Comparison of ENCODE assay signal across 12 cellular contexts in the genomic region with DNA sequence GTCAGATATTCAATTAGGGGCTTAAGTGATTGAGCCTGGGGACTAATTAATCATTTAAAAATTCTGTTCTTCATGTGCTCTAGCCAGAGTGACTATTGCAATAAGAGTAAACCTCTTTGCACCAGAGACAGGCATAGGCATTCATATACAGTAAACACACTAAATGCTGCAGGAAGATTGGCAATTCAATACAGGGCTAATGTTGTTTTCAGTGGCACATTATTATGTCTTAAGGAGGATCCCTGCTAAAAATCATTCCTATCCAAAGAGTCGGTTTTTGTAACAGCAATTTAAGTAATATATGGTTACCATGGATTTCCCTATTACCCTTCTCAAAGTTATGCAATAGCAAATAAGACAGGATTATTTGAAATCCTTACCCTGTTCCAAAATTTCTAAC. TPM values are rescaled to one million over a fixed set of nuclear protein-coding genes. Genes with fewer than 3 reads are reported as not detected.
DNase-seq lines count a peak whose midpoint lies in the region; ATAC-seq and TF ChIP-seq lines count a peak whose summit lies in the region.
"Had no signal": no experiment of that assay in that cellular context is flagged by ENCODE, and none has a peak within 500 bp of the region (broad histone marks: within the 10 kb centered on the region; RNA-seq: fewer than 3 reads in every experiment).

No MANE protein-coding gene starts in this region.

- H4K20me1 ChIP-seq in PC-9 (ENCODE audit: insufficient read depth) = no peaks in the 10 kb centered on the region

- no peak overlapping the region for H2AFZ ChIP-seq in PC-9

- H3K4me1 ChIP-seq in liver (ENCODE audit: control insufficient read depth in 4 of 4, insufficient read depth in 4 of 4, low read length in 3 of 4) (no peaks in the 10 kb centered on the region), stomach (peaks cover 0 to 36% (median 4%) of the 10 kb centered on the region in 4 donors), PC-9 (replicated peaks; ENCODE audit: insufficient read depth) (peaks cover 13% of the 10 kb centered on the region; the same call in 1 of the 2 replicates)

- DNase-seq in activated CD4-positive, alpha-beta T cell treated with anti-CD3 and anti-CD28 coated beads for 36 hours = no peak
- no peak for DNase-seq in activated CD4-positive, alpha-beta T cell treated with anti-CD3 and anti-CD28 coated beads for 1 hour
- no peak for DNase-seq in stomach
- no peak for DNase-seq in progenitor cell of endocrine pancreas (ENCODE audit: low spot score, unreplicated experiment)
- DNase-seq in PC-9 = no peak
- DNase-seq in GOT3 (lab: John Stamatoyannopoulos, UW) = no peak
- DNase-seq: activated T-cell treated with anti-CD3 and anti-CD28 coated beads, Interleukin-2, amount 50 U/mL, for 4 hours; DMS79 treated with DMSO at 0.1 percent for 48 hours; NCI-H2171 treated with DMSO at 0.1 percent for 48 hours had no signal

- H3K4me3 Mint-ChIP-seq in activated CD4-positive, alpha-beta T cell treated with anti-CD3 and anti-CD28 coated beads for 36 hours = peak overlapping the region; percentile 66
- H3K4me3 Mint-ChIP-seq in brain = peak overlapping the region in 4 of 5 experiments; percentile 51 to 83 (median 69)
- no peak overlapping the region for H3K4me3 Mint-ChIP-seq in progenitor cell of endocrine pancreas (ENCODE audit: low read depth)
- H3K4me3 Mint-ChIP-seq: central memory CD8-positive, alpha-beta T cell had no signal

- peak overlapping the region in 2 of 3 donors; percentile 15 to 33 for H3K4me3 ChIP-seq in liver (ENCODE audit: low read depth in 1 of 3, low read length in 3 of 3)
- peak overlapping the region; percentile 28 to 37 (median 34) for H3K4me3 ChIP-seq in stomach
- no peak overlapping the region for H3K4me3 ChIP-seq in PC-9

- H3K27ac Mint-ChIP-seq in activated CD4-positive, alpha-beta T cell treated with anti-CD3 and anti-CD28 coated beads for 36 hours = no peak overlapping the region
- H3K27ac Mint-ChIP-seq in brain = peak overlapping the region in 1 of 5 experiments; percentile 83
- H3K27ac Mint-ChIP-seq in progenitor cell of endocrine pancreas = no peak overlapping the region

- no peaks in the 10 kb centered on the region for H3F3A ChIP-seq in PC-9 (ENCODE audit: insufficient read depth, low read depth)

- H3K36me3 ChIP-seq in liver (ENCODE audit: control insufficient read depth in 4 of 4, insufficient read depth in 3 of 4, low read depth in 1 of 4, low read length in 3 of 4) (no peaks in the 10 kb centered on the region), stomach (no peaks in the 10 kb centered on the region), PC-9 (ENCODE audit: low read depth) (no peaks in the 10 kb centered on the region)

- H3K36me3 Mint-ChIP-seq in activated CD4-positive, alpha-beta T cell treated with anti-CD3 and anti-CD28 coated beads for 36 hours (ENCODE audit: low read depth) = no peaks in the 10 kb centered on the region
- no peaks in the 10 kb centered on the region for H3K36me3 Mint-ChIP-seq in brain
- no peaks in the 10 kb centered on the region for H3K36me3 Mint-ChIP-seq in progenitor cell of endocrine pancreas (ENCODE audit: insufficient read depth)

- H3K27ac ChIP-seq in liver (ENCODE audit: low read depth in 1 of 2, low read length in 2 of 2) = no peak overlapping the region
- H3K27ac ChIP-seq in stomach = peak overlapping the region in 3 of 5 donors; percentile 36 to 69 (median 40)
- no peak overlapping the region for H3K27ac ChIP-seq in PC-9

- BruUV-seq in PC-9 (replicated peaks; lab: Mats Ljungman, UMichigan) = no TSS peak

- H3K9ac ChIP-seq in liver (ENCODE audit: low read depth in 1 of 2, low read length in 2 of 2) = no peak overlapping the region

- no peak for TF ChIP-seq POLR2A in stomach (IDR thresholded peaks at IDR 0.05)

- no peak overlapping the region for H3K4me2 ChIP-seq in PC-9

- intact Hi-C loops in activated CD4-positive, alpha-beta T cell treated with anti-CD3 and anti-CD28 coated beads for 36 hours (cut with DNase I, micrococcal nuclease) = loop anchor here (1.0 to 5.0 kb wide), 4 partner anchors 45 to 355 kb away; a partner anchor contains a TSS
- intact Hi-C loops in stomach (cut with DNase I; ENCODE audit: low total_unique reads) (no loop called here), PC-9 (cut with micrococcal nuclease; ENCODE audit: unreplicated experiment) (loop anchor here (5.0 kb wide), 1 partner anchor 315 kb away; no protein-coding TSS in a partner anchor)

- WGBS in liver = 45% methylated on average over 1 of the region's 1 CpG
- 57 to 81% (median 69%) methylated on average over 1 of the region's 1 CpG for WGBS in stomach, 5 donors

- CTCF ChIA-PET in activated CD4-positive, alpha-beta T cell treated with anti-CD3 and anti-CD28 coated beads for 36 hours (lab: Charles Lee) = interaction anchor here (1.2 to 3.2 kb wide), 3 partner anchors 48 to 282 kb away, joined by 3 to 6 read pairs (median 4); no protein-coding TSS in a partner anchor
- CTCF ChIA-PET in PC-9 (lab: Charles Lee) = no interaction called here

- no peak for TF ChIP-seq RAD21 in liver (IDR thresholded peaks at IDR 0.05)

- H3K9me3 Mint-ChIP-seq in activated CD4-positive, alpha-beta T cell treated with anti-CD3 and anti-CD28 coated beads for 36 hours (ENCODE audit: low read depth) = no peaks in the 10 kb centered on the region
- no peaks in the 10 kb centered on the region for H3K9me3 Mint-ChIP-seq in brain
- no peaks in the 10 kb centered on the region for H3K9me3 Mint-ChIP-seq in progenitor cell of endocrine pancreas (ENCODE audit: low read depth)
- H3K9me3 Mint-ChIP-seq: activated T-cell treated with anti-CD3 and anti-CD28 coated beads, Interleukin-2, amount 50 U/mL, for 4 hours; central memory CD8-positive, alpha-beta T cell had no signal

- no peaks in the 10 kb centered on the region for H3K79me2 ChIP-seq in PC-9 (ENCODE audit: low read depth)

- no peaks in the 10 kb centered on the region for H3K9me3 ChIP-seq in liver (ENCODE audit: control insufficient read depth in 4 of 4, low read length in 3 of 4)
- H3K9me3 ChIP-seq in stomach = no peaks in the 10 kb centered on the region
- H3K9me3 ChIP-seq in PC-9 (ENCODE audit: insufficient read depth, low read depth) = no peaks in the 10 kb centered on the region

- POLR2A ChIA-PET in activated CD4-positive, alpha-beta T cell treated with anti-CD3 and anti-CD28 coated beads for 36 hours (lab: Charles Lee) = no interaction called here
- POLR2A ChIA-PET in PC-9 (lab: Charles Lee; ENCODE audit: unreplicated experiment) = no interaction called here

- H3K4me1 Mint-ChIP-seq in activated CD4-positive, alpha-beta T cell treated with anti-CD3 and anti-CD28 coated beads for 36 hours = peaks cover 31% of the 10 kb centered on the region
- H3K4me1 Mint-ChIP-seq in brain = peaks cover 10% of the 10 kb centered on the region
- H3K4me1 Mint-ChIP-seq in progenitor cell of endocrine pancreas (ENCODE audit: low read depth) = peaks cover 13% of the 10 kb centered on the region
- H3K4me1 Mint-ChIP-seq: central memory CD8-positive, alpha-beta T cell had no signal

- H3K27me3 ChIP-seq in liver (ENCODE audit: control insufficient read depth in 4 of 4, insufficient read depth in 4 of 4, low read length in 3 of 4) (no peaks in the 10 kb centered on the region), stomach (no peaks in the 10 kb centered on the region), PC-9 (ENCODE audit: insufficient read depth, low read depth) (no peaks in the 10 kb centered on the region)

- ATAC-seq in activated CD4-positive, alpha-beta T cell treated with anti-CD3 and anti-CD28 coated beads for 36 hours = no peak
- ATAC-seq: activated T-cell treated with anti-CD3 and anti-CD28 coated beads, Interleukin-2, amount 50 U/mL, for 4 hours had no signal

- no peaks in the 10 kb centered on the region for H3K9me2 ChIP-seq in PC-9 (ENCODE audit: insufficient read depth)

- no peaks in the 10 kb centered on the region for H3K27me3 Mint-ChIP-seq in activated CD4-positive, alpha-beta T cell treated with anti-CD3 and anti-CD28 coated beads for 36 hours
- no peaks in the 10 kb centered on the region for H3K27me3 Mint-ChIP-seq in brain
- H3K27me3 Mint-ChIP-seq in progenitor cell of endocrine pancreas = no peaks in the 10 kb centered on the region
- H3K27me3 Mint-ChIP-seq: central memory CD8-positive, alpha-beta T cell had no signal

- TF ChIP-seq EP300 in stomach (IDR thresholded peaks at IDR 0.05) = no peak

- TF ChIP-seq CTCF in brain (conservative IDR thresholded peaks at IDR 0.05) (no peak), liver (IDR thresholded peaks at IDR 0.05; ENCODE audit: low read depth, low read length, missing input control) (no peak), stomach (IDR thresholded peaks at IDR 0.05) (no peak), progenitor cell of endocrine pancreas (IDR thresholded peaks at IDR 0.05; ENCODE audit: unreplicated experiment) (no peak), PC-9 (conservative IDR thresholded peaks at IDR 0.05) (no peak)

TF ChIP-seq in liver, 16 proteins besides CTCF, POLR2A, EP300 and RAD21:
- no peak for TF ChIP-seq RXRA (IDR thresholded peaks at IDR 0.05)
- TF ChIP-seq NR2F2 (IDR thresholded peaks at IDR 0.05) = no peak
- no peak for TF ChIP-seq HNF4A (conservative IDR thresholded peaks at IDR 0.05)
- TF ChIP-seq, protein P1, sequence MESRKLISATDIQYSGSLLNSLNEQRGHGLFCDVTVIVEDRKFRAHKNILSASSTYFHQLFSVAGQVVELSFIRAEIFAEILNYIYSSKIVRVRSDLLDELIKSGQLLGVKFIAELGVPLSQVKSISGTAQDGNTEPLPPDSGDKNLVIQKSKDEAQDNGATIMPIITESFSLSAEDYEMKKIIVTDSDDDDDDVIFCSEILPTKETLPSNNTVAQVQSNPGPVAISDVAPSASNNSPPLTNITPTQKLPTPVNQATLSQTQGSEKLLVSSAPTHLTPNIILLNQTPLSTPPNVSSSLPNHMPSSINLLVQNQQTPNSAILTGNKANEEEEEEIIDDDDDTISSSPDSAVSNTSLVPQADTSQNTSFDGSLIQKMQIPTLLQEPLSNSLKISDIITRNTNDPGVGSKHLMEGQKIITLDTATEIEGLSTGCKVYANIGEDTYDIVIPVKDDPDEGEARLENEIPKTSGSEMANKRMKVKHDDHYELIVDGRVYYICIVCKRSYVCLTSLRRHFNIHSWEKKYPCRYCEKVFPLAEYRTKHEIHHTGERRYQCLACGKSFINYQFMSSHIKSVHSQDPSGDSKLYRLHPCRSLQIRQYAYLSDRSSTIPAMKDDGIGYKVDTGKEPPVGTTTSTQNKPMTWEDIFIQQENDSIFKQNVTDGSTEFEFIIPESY (IDR thresholded peaks at IDR 0.05) = no peak

RNA-seq across cellular contexts. Expression of a gene that starts 1.3 kb away (rescaled TPM):
- total RNA-seq in activated CD4-positive, alpha-beta T cell treated with anti-CD3 and anti-CD28 coated beads for 36 hours = 1 to 10 TPM in 1 of 2 experiments, under 1 TPM in 1; 0.73 to 1.1 TPM
- polyA plus RNA-seq in brain (ENCODE audit: insufficient read depth, low read depth, low replicate concordance) (1.6 TPM), liver (1 to 10 TPM; 1.0 to 1.5 TPM), stomach (1 to 10 TPM in 2 of 3 donors, under 1 TPM in 1; 0.70 to 5.0 (median 2.2) TPM)
- total RNA-seq in liver (1 to 10 TPM in 1 of 2 donors, under 1 TPM in 1; 0.75 to 5.2 TPM), stomach (10 to 100 TPM in 3 of 5 donors, 1 to 10 TPM in 1, under 1 TPM in 1; 0.29 to 73.2 (median 10.3) TPM), progenitor cell of endocrine pancreas (0.07 TPM in 1 of 2 replicates, not detected in the other), PC-9 (2021) (0.31 TPM in 1 of 2 replicates, not detected in the other)

Comparison
In these comparisons a context has a peak if more than half of its experiments do, and no peak if none do; other contexts are left out.
1. H3K27ac ChIP-seq: peak in stomach (3 of 5); none in liver (0 of 2) and PC-9 (single experiment).